In genomic region chr1:76503100-76503499, GRCh38 we compare ENCODE assay signal across 28 cellular contexts.
"Had no signal": no experiment of that assay in that cellular context is flagged by ENCODE, and none has a peak within 500 bp of the region (broad histone marks: within the 10 kb centered on the region; RNA-seq: fewer than 3 reads in every experiment).

No MANE protein-coding gene starts in this region.

- H3K4me1 ChIP-seq: left lung, parathyroid adenoma, stomach, uterus had no signal

- H3K36me3 Mint-ChIP-seq: activated naive CD4-positive, alpha-beta T cell treated with anti-CD3 and anti-CD28 coated beads, Interleukin-2, amount 50 U/mL, for 24 hours; brain; natural killer cell treated with Interleukin-12 subunit alpha and Interleukin-12 subunit beta and Interleukin-15 and Interleukin-18, amount 100 ng/mL, for 72 hours; stimulated activated effector memory CD8-positive, alpha-beta T cell treated with anti-CD3 and anti-CD28 coated beads, Interleukin-12 subunit alpha, Interleukin-12 subunit beta, amount 100 ng/mL, for 72 hours had no signal

- H3K9me3 ChIP-seq: left lung, stomach, transverse colon, uterus had no signal

- H3K27ac ChIP-seq: hepatocyte, left lung, parathyroid adenoma, stomach, transverse colon, uterus, VCaP had no signal

- H3K36me3 ChIP-seq: left lung, stomach, transverse colon, uterus had no signal

- DNase-seq: activated CD4-positive, alpha-beta T cell treated with anti-CD3 and anti-CD28 coated beads, Interleukin-2, amount 10 ng/mL, durations not matched to agents 7 days and 5 days; activated CD4-positive, CD25-positive, alpha-beta regulatory T cell treated with anti-CD3 and anti-CD28 coated beads, Interleukin-2, amount 50 U/mL, for 72 hours; activated CD8-positive, alpha-beta T cell treated with anti-CD3 and anti-CD28 coated beads for 36 hours; activated gamma-delta T cell; aorta; caudate nucleus; effector CD8-positive, alpha-beta T cell; foreskin melanocyte; kidney glomerular epithelial cell; left lung; nucleus accumbens; right cardiac atrium; stimulated activated CD4-positive, alpha-beta T cell treated with anti-CD3 and anti-CD28 coated beads, Interleukin-2, amount 100 ng/mL, for 24 hours; stomach; transverse colon; uterus had no signal

- H3K4me1 Mint-ChIP-seq: stimulated activated effector memory CD8-positive, alpha-beta T cell treated with anti-CD3 and anti-CD28 coated beads, Interleukin-12 subunit alpha, Interleukin-12 subunit beta, amount 100 ng/mL, for 72 hours had no signal

- H3K27ac Mint-ChIP-seq: activated CD4-positive, alpha-beta T cell treated with anti-CD3 and anti-CD28 coated beads, Interleukin-2, amount 10 ng/mL, durations not matched to agents 7 days and 5 days; activated CD8-positive, alpha-beta T cell treated with anti-CD3 and anti-CD28 coated beads for 36 hours; activated naive CD4-positive, alpha-beta T cell treated with anti-CD3 and anti-CD28 coated beads, Interleukin-2, amount 50 U/mL, for 24 hours; activated T-helper 1 cell treated with anti-CD3 and anti-CD28 coated beads, Interleukin-12 subunit alpha, Interleukin-12 subunit beta, Interleukin-2, Interleukin-4 antibody, amounts not matched to agents 30 ng/mL and 10 ng/mL and 1 ng/mL, durations not matched to agents 14 hours and 24 hours and 36 hours; dendritic cell treated with granulocyte-macrophage colony-stimulating factor and Interleukin-4, amounts not matched to agents 40 ng/mL and 50 ng/mL, for 4 days; natural killer cell treated with Interleukin-12 subunit alpha and Interleukin-12 subunit beta and Interleukin-15 and Interleukin-18, amount 100 ng/mL, for 72 hours; stimulated activated effector memory CD8-positive, alpha-beta T cell treated with anti-CD3 and anti-CD28 coated beads, Interleukin-12 subunit alpha, Interleukin-12 subunit beta, amount 100 ng/mL, for 72 hours had no signal

- H3K4me3 ChIP-seq: hepatocyte, left lung, lung, stomach, transverse colon, uterus had no signal

- H3K4me2 ChIP-seq: hepatocyte had no signal

- H2AFZ ChIP-seq: hepatocyte, parathyroid adenoma had no signal

- H3K9ac ChIP-seq: parathyroid adenoma had no signal

- H3K27me3 Mint-ChIP-seq: activated CD4-positive, alpha-beta T cell treated with anti-CD3 and anti-CD28 coated beads, Interleukin-2, amount 10 ng/mL, durations not matched to agents 7 days and 5 days; activated CD8-positive, alpha-beta T cell treated with anti-CD3 and anti-CD28 coated beads for 36 hours; activated naive CD4-positive, alpha-beta T cell treated with anti-CD3 and anti-CD28 coated beads, Interleukin-2, amount 50 U/mL, for 24 hours; dendritic cell treated with granulocyte-macrophage colony-stimulating factor and Interleukin-4, amounts not matched to agents 40 ng/mL and 50 ng/mL, for 4 days had no signal

- FAIRE-seq: endothelial cell of umbilical vein had no signal

- H3K27me3 ChIP-seq: hepatocyte, left lung, stomach, transverse colon, uterus had no signal

- H3K9me3 Mint-ChIP-seq: activated CD4-positive, alpha-beta T cell treated with anti-CD3 and anti-CD28 coated beads, Interleukin-2, amount 10 ng/mL, durations not matched to agents 7 days and 5 days; activated CD8-positive, alpha-beta T cell treated with anti-CD3 and anti-CD28 coated beads for 36 hours; activated naive CD4-positive, alpha-beta T cell treated with anti-CD3 and anti-CD28 coated beads, Interleukin-2, amount 50 U/mL, for 24 hours; activated T-helper 1 cell treated with anti-CD3 and anti-CD28 coated beads, Interleukin-12 subunit alpha, Interleukin-12 subunit beta, Interleukin-2, Interleukin-4 antibody, amounts not matched to agents 30 ng/mL and 10 ng/mL and 1 ng/mL, durations not matched to agents 14 hours and 24 hours and 36 hours; brain; dendritic cell treated with granulocyte-macrophage colony-stimulating factor and Interleukin-4, amounts not matched to agents 40 ng/mL and 50 ng/mL, for 4 days; mesothelial cell of epicardium; natural killer cell treated with Interleukin-12 subunit alpha and Interleukin-12 subunit beta and Interleukin-15 and Interleukin-18, amount 100 ng/mL, for 72 hours; stimulated activated effector memory CD8-positive, alpha-beta T cell treated with anti-CD3 and anti-CD28 coated beads, Interleukin-12 subunit alpha, Interleukin-12 subunit beta, amount 100 ng/mL, for 72 hours had no signal

- H3K4me3 Mint-ChIP-seq: activated CD4-positive, alpha-beta T cell treated with anti-CD3 and anti-CD28 coated beads, Interleukin-2, amount 10 ng/mL, durations not matched to agents 7 days and 5 days; activated CD8-positive, alpha-beta T cell treated with anti-CD3 and anti-CD28 coated beads for 36 hours; activated naive CD4-positive, alpha-beta T cell treated with anti-CD3 and anti-CD28 coated beads, Interleukin-2, amount 50 U/mL, for 24 hours; activated T-helper 1 cell treated with anti-CD3 and anti-CD28 coated beads, Interleukin-12 subunit alpha, Interleukin-12 subunit beta, Interleukin-2, Interleukin-4 antibody, amounts not matched to agents 30 ng/mL and 10 ng/mL and 1 ng/mL, durations not matched to agents 14 hours and 24 hours and 36 hours; brain; dendritic cell treated with granulocyte-macrophage colony-stimulating factor and Interleukin-4, amounts not matched to agents 40 ng/mL and 50 ng/mL, for 4 days; mesothelial cell of epicardium; natural killer cell treated with Interleukin-12 subunit alpha and Interleukin-12 subunit beta and Interleukin-15 and Interleukin-18, amount 100 ng/mL, for 72 hours; stimulated activated effector memory CD8-positive, alpha-beta T cell treated with anti-CD3 and anti-CD28 coated beads, Interleukin-12 subunit alpha, Interleukin-12 subunit beta, amount 100 ng/mL, for 72 hours had no signal
